9 cellular contexts compared by ENCODE assay signal in genomic region chr7:142357953-142358520, GRCh38.
DNase-seq lines count a peak whose midpoint lies in the region; ATAC-seq and TF ChIP-seq lines count a peak whose summit lies in the region.
"Had no signal": no experiment of that assay in that cellular context is flagged by ENCODE, and none has a peak within 500 bp of the region (broad histone marks: within the 10 kb centered on the region; RNA-seq: fewer than 3 reads in every experiment).

No MANE protein-coding gene starts in this region.

- RAD21 ChIA-PET in HCT116 (lab: Charles Lee; ENCODE audit: low non-redundant PET in 1 of 2, low total read pairs in 2 of 2, uncharacterized antibody in 2 of 2, unreplicated experiment in 2 of 2): no interaction called here

- H3K36me3 Mint-ChIP-seq in nephron (ENCODE audit: low read depth): no peaks in the 10 kb centered on the region

- no peak overlapping the region for H3K27ac ChIP-seq in HCT116 (ENCODE audit: low read depth, low read length)
- no peak overlapping the region for H3K27ac ChIP-seq in SK-N-SH (ENCODE audit: low read depth in 2 of 2, low read length in 1 of 2)
- no peak overlapping the region for H3K27ac ChIP-seq in esophagus muscularis mucosa (replicated peaks in 1 of 4)
- H3K27ac ChIP-seq: SJSA1 had no signal

- BruUV-seq in HCT116 (replicated peaks; lab: Mats Ljungman, UMichigan): no TSS peak

- peak overlapping the region in 1 of 3 experiments; percentile 64 for H3K4me3 Mint-ChIP-seq in nephron

- H3K36me3 ChIP-seq in HCT116 (ENCODE audit: control insufficient read depth in 1 of 2, insufficient read depth in 2 of 2, low read length in 2 of 2) (no peaks in the 10 kb centered on the region), SK-N-SH (replicated peaks in 1 of 2; ENCODE audit: control insufficient read depth in 1 of 2, insufficient read depth in 2 of 2, low read length in 1 of 2) (no peaks in the 10 kb centered on the region), esophagus muscularis mucosa (no peaks in the 10 kb centered on the region)
- H3K36me3 ChIP-seq: SJSA1 had no signal

- peaks cover 7% of the 10 kb centered on the region for H3K9me3 Mint-ChIP-seq in nephron

- H3F3A ChIP-seq in SK-N-SH (replicated peaks; ENCODE audit: insufficient read depth): no peaks in the 10 kb centered on the region

- TF ChIP-seq EP300 in SK-N-SH (IDR thresholded peaks at IDR 0.05; ENCODE audit: borderline replicate concordance in 1 of 2, low read depth in 1 of 2, low read length in 1 of 2) (no peak), esophagus muscularis mucosa (IDR thresholded peaks at IDR 0.05) (no peak)

- TF ChIP-seq POLR2A in HCT116 (IDR thresholded peaks at IDR 0.05; ENCODE audit: borderline replicate concordance, extremely low read depth, insufficient read depth, insufficient read length) (no peak), esophagus muscularis mucosa (IDR thresholded peaks at IDR 0.05; ENCODE audit: low read depth) (no peak)

- no peaks in the 10 kb centered on the region for H3K9me2 ChIP-seq in HCT116 (ENCODE audit: insufficient read depth)
- H3K9me2 ChIP-seq in SK-N-SH: no peaks in the 10 kb centered on the region

- peak; percentile 97 for ATAC-seq in HCT116

- H3K4me3 ChIP-seq in HCT116 (replicated peaks in 1 of 2; ENCODE audit: low read depth in 1 of 2, low read length in 2 of 2): no peak overlapping the region
- no peak overlapping the region for H3K4me3 ChIP-seq in SK-N-SH (ENCODE audit: low read depth in 2 of 2, low read length in 1 of 2)
- H3K4me3 ChIP-seq in esophagus muscularis mucosa: no peak overlapping the region
- H3K4me3 ChIP-seq: SJSA1 had no signal

- H3K4me1 Mint-ChIP-seq in nephron: no peaks in the 10 kb centered on the region

- H3K4me1 ChIP-seq in HCT116 (ENCODE audit: control insufficient read depth in 1 of 2, insufficient read depth in 2 of 2, low read length in 2 of 2) (peaks cover 2 to 4% of the 10 kb centered on the region in 2 experiments; a peak in 3 of 4 replicates), SK-N-SH (ENCODE audit: control insufficient read depth in 1 of 2, insufficient read depth in 2 of 2, low read depth in 1 of 2, low read length in 1 of 2) (no peaks in the 10 kb centered on the region; a peak in 1 of 4 replicates), esophagus muscularis mucosa (no peaks in the 10 kb centered on the region)
- H3K4me1 ChIP-seq: SJSA1 had no signal

- H3K27me3 ChIP-seq in HCT116 (ENCODE audit: insufficient read depth, low read length) (no peaks in the 10 kb centered on the region), SK-N-SH (ENCODE audit: insufficient read depth) (peaks cover 17% of the 10 kb centered on the region; the same call in 1 of the 2 replicates), esophagus muscularis mucosa (no peaks in the 10 kb centered on the region)

- 0 out of 2 replicates have a peak overlapping the region, but pooled peaks have one; percentile 13 for H3K9ac ChIP-seq in HCT116 (ENCODE audit: low read length)
- no peak overlapping the region for H3K9ac ChIP-seq in SK-N-SH

- peak overlapping the region; percentile 52 for H3K4me2 ChIP-seq in HCT116 (ENCODE audit: low read length)
- H3K4me2 ChIP-seq in SK-N-SH: peak overlapping the region; percentile 27; the same call in 1 of the 2 replicates

- intact Hi-C loops in HCT116 (cut with micrococcal nuclease) (no loop called here), esophagus muscularis mucosa (cut with DNase I) (no loop called here)

- WGBS in SK-N-SH (ENCODE audit: low lambda C conversion rate): 5% methylated on average over 2 of the region's 2 CpGs
- WGBS in esophagus muscularis mucosa: 25% methylated on average over 2 of the region's 2 CpGs

- peaks cover 6% of the 10 kb centered on the region for H3K27me3 Mint-ChIP-seq in nephron (ENCODE audit: low read depth)

- TF ChIP-seq RAD21 in HCT116 (IDR thresholded peaks at IDR 0.05; ENCODE audit: low read depth) (peak; percentile 69), SK-N-SH (IDR thresholded peaks at IDR 0.05; ENCODE audit: low read length) (peak; percentile 64)

- H3K9me3 ChIP-seq in HCT116 (ENCODE audit: control insufficient read depth in 1 of 2, insufficient read depth in 1 of 2, low read depth in 1 of 2, low read length in 2 of 2) (no peaks in the 10 kb centered on the region), SK-N-SH (no peaks in the 10 kb centered on the region), esophagus muscularis mucosa (no peaks in the 10 kb centered on the region)
- H3K9me3 ChIP-seq: SJSA1 had no signal

- H2AFZ ChIP-seq in HCT116 (ENCODE audit: low read depth, low read length, poor library complexity, severe bottlenecking): peak overlapping the region; percentile 99
- peak overlapping the region; percentile 77 for H2AFZ ChIP-seq in SK-N-SH (ENCODE audit: low read depth)

- POLR2A ChIA-PET in HCT116 (lab: Charles Lee) (no interaction called here), SK-N-SH (lab: Yijun Ruan, JAX) (no interaction called here)

- TF ChIP-seq CTCF in GM10266 (IDR thresholded peaks at IDR 0.05; ENCODE audit: control insufficient read depth, insufficient read depth, low read depth, missing control alignments) (peak; percentile 76), HCT116 (IDR thresholded peaks at IDR 0.05 in 2 of 3, conservative IDR thresholded peaks at IDR 0.05 in 1 of 3; ENCODE audit: borderline replicate concordance in 1 of 3, insufficient read depth in 1 of 3, low read depth in 2 of 3, low read length in 2 of 3) (peak; percentile 83 to 87 (median 84)), SK-N-SH (IDR thresholded peaks at IDR 0.05) (peak; percentile 93), esophagus muscularis mucosa (IDR thresholded peaks at IDR 0.05) (peak; percentile 17 to 56 (median 41)), nephron (IDR thresholded peaks at IDR 0.05; ENCODE audit: unreplicated experiment in 3 of 3) (peak; percentile 57 to 64 (median 64))

- H3K79me2 ChIP-seq in HCT116 (ENCODE audit: insufficient read depth, low read length) (no peaks in the 10 kb centered on the region), SK-N-SH (ENCODE audit: insufficient read depth) (no peaks in the 10 kb centered on the region)

- CTCF ChIA-PET in HCT116 (lab: Charles Lee) (no interaction called here), SK-N-SH (lab: Yijun Ruan, JAX) (interaction anchor here (0.6 to 3.0 kb wide), 28 partner anchors 8 to 456 kb away, joined by 3 to 14 read pairs (median 3); no protein-coding TSS in a partner anchor)

- H3K27ac Mint-ChIP-seq in nephron: no peak overlapping the region

- no peaks in the 10 kb centered on the region for H4K20me1 ChIP-seq in HCT116 (ENCODE audit: insufficient read depth)
- H4K20me1 ChIP-seq in SK-N-SH (ENCODE audit: insufficient read depth): no peaks in the 10 kb centered on the region

- DNase-seq in AG08395 (ENCODE audit: low spot score) (peak; percentile 58), GM10266 (ENCODE audit: extremely low spot score) (peak; percentile 38), HCT116 (ENCODE audit: low read depth, low spot score) (peak; percentile 73), LoVo (ENCODE audit: low spot score) (peak; percentile 75), SK-N-SH (peak; percentile 66), esophagus muscularis mucosa (ENCODE audit: extremely low spot score) (no peak), mesenteric fat pad (ENCODE audit: low spot score) (no peak)

TF ChIP-seq in HCT116, 20 proteins besides CTCF, POLR2A, EP300 and RAD21 (continues in another document):
- TF ChIP-seq CEBPB (IDR thresholded peaks at IDR 0.05; ENCODE audit: low read depth) (peak; percentile 71; the same call in 1 of the 2 replicates), MAX (IDR thresholded peaks at IDR 0.05) (no peak), SIN3A (IDR thresholded peaks at IDR 0.05; ENCODE audit: low read depth) (no peak), FOSL1 (IDR thresholded peaks at IDR 0.05; ENCODE audit: low read depth) (no peak), TCF7L2 (IDR thresholded peaks at IDR 0.05; ENCODE audit: borderline replicate concordance, extremely low read depth, insufficient read depth, insufficient read length) (no peak), SRF (IDR thresholded peaks at IDR 0.05; ENCODE audit: low read depth) (no peak)

TF ChIP-seq in SK-N-SH, 30 proteins besides CTCF, POLR2A, EP300 and RAD21:
- no peak for TF ChIP-seq FOSL2 (IDR thresholded peaks at IDR 0.05; ENCODE audit: borderline replicate concordance, low read depth)
- TF ChIP-seq SMC3 (IDR thresholded peaks at IDR 0.05; ENCODE audit: low read depth, low read length): peak; percentile 40
- no peak for TF ChIP-seq POLR2AphosphoS5 (IDR thresholded peaks at IDR 0.05; ENCODE audit: low read depth, low read length)
- no peak for TF ChIP-seq JUND (IDR thresholded peaks at IDR 0.05)
- TF ChIP-seq GATA2 (CRISPR knock-in tag; IDR thresholded peaks at IDR 0.05): no peak

Comparison
In these comparisons a context has a peak if more than half of its experiments do, and no peak if none do; other contexts are left out.
1. DNase-seq: peak in AG08395 (single experiment), GM10266 (single experiment), HCT116 (single experiment), LoVo (single experiment) and SK-N-SH (single experiment); none in esophagus muscularis mucosa (single experiment) and mesenteric fat pad (single experiment).
2. CTCF ChIP-seq: peak in every context shown above with its lines; median percentile 93 in SK-N-SH; 84 in HCT116; 76 in GM10266; 64 in nephron; 41 in esophagus muscularis mucosa.